Comparison of ENCODE assay signal across 14 cellular contexts in the genomic region with DNA sequence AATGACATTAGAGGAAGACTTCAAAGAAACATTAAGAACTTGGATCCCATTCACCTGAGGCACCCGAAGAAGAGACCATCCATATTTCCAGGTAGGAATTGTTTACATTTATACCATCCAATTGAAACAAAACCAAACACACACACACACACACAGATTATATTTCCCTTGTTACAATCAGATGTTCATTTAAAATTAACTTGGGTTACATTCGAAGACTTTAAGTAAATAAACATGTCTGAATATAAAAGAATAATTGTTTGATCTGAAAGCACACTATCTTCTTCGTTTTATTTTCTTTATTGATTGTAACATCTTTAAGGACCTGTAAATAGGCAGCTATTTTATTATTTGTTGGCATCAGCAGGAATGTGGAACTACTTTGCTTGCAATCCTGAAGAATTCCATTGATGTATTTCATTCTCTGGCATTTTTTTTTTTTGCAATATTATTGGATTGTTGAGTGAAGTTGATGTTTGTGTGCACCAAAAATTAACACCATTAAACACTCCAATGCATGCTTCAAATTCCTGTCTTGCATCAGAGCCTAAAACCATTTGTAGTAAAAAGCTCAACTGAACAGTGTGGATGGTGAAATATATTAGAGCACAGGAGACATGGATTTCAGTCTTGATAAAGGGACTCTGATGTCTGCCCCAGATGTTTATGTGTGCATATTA.
A peak's percentile ranks its signal among the peaks of the same experiment; 100 is the strongest.
DNase-seq lines count a peak whose midpoint lies in the region; ATAC-seq and TF ChIP-seq lines count a peak whose summit lies in the region.
"Had no signal": no experiment of that assay in that cellular context is flagged by ENCODE, and none has a peak within 500 bp of the region (broad histone marks: within the 10 kb centered on the region; RNA-seq: fewer than 3 reads in every experiment).

No MANE protein-coding gene starts in this region.

- POLR2A ChIA-PET in WTC11 (lab: Charles Lee): no interaction called here

- no peak for TF ChIP-seq CTCF in WTC11 (IDR thresholded peaks at IDR 0.05)

- CTCF ChIA-PET in WTC11 (lab: Charles Lee): interaction anchor here (1.2 to 2.7 kb wide), 3 partner anchors 21 to 218 kb away, joined by 4 to 9 read pairs (median 4); no protein-coding TSS in a partner anchor

- peaks cover 23% of the 10 kb centered on the region for H3K4me1 Mint-ChIP-seq in WTC11

- no peaks in the 10 kb centered on the region for H3K9me3 Mint-ChIP-seq in WTC11
- H3K9me3 Mint-ChIP-seq: brain had no signal

- H3K27ac Mint-ChIP-seq in WTC11: peak overlapping the region; percentile 6; the same call in 1 of the 2 replicates

- DNase-seq in NCI-H146 (lab: John Stamatoyannopoulos, UW): peak; percentile 29
- no peak for DNase-seq in NCI-H146 treated with DMSO at 0.1 percent for 48 hours (lab: John Stamatoyannopoulos, UW; ENCODE audit: unreplicated experiment)
- no peak for DNase-seq in WTC11 (ENCODE audit: low spot score)
- DNase-seq in iris pigment epithelial cell (ENCODE audit: low read depth): peak; percentile 51
- DNase-seq in stimulated activated CD8-positive, alpha-beta memory T cell treated with anti-CD3 and anti-CD28 coated beads, Interleukin-4, amount 100 ng/mL, for 48 hours: no peak
- no peak for DNase-seq in cerebellum (ENCODE audit: low spot score)
- DNase-seq: activated CD4-positive, CD25-positive, alpha-beta regulatory T cell treated with anti-CD3 and anti-CD28 coated beads, Interleukin-2, amount 50 U/mL, for 72 hours; activated T-cell treated with anti-CD3 and anti-CD28 coated beads, Interleukin-2, amount 50 U/mL, for 48 hours; islet precursor cell; MM.1S; occipital lobe had no signal

- no peaks in the 10 kb centered on the region for H3K36me3 Mint-ChIP-seq in WTC11
- H3K36me3 Mint-ChIP-seq: brain had no signal

- no peaks in the 10 kb centered on the region for H3K27me3 Mint-ChIP-seq in WTC11 (ENCODE audit: low read depth)
- H3K27me3 Mint-ChIP-seq: brain had no signal

- peak overlapping the region in 3 of 7 experiments; percentile 10 to 30 (median 12) for H3K4me3 ChIP-seq in skin epidermis

- H3K4me3 Mint-ChIP-seq in WTC11: peak overlapping the region; percentile 35

- peak overlapping the region in 13 of 21 experiments; percentile 0 to 76 (median 24) for H3K27ac ChIP-seq in skin epidermis

- ATAC-seq in WTC11 (no peak), HG03095 (IDR thresholded peaks at IDR 0.05; ENCODE audit: unreplicated experiment) (no peak)

TF ChIP-seq in WTC11, 78 proteins besides CTCF, POLR2A, EP300 and RAD21:
- no peak for TF ChIP-seq TEAD4 (CRISPR knock-in tag; IDR thresholded peaks at IDR 0.05)
- TF ChIP-seq, protein P1, sequence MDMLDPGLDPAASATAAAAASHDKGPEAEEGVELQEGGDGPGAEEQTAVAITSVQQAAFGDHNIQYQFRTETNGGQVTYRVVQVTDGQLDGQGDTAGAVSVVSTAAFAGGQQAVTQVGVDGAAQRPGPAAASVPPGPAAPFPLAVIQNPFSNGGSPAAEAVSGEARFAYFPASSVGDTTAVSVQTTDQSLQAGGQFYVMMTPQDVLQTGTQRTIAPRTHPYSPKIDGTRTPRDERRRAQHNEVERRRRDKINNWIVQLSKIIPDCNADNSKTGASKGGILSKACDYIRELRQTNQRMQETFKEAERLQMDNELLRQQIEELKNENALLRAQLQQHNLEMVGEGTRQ (CRISPR knock-in tag; IDR thresholded peaks at IDR 0.05): no peak
- TF ChIP-seq ZNF219 (CRISPR knock-in tag; IDR thresholded peaks at IDR 0.05; ENCODE audit: borderline replicate concordance): no peak
- TF ChIP-seq GABPB1 (CRISPR knock-in tag; IDR thresholded peaks at IDR 0.05): no peak
- TF ChIP-seq, protein P2, sequence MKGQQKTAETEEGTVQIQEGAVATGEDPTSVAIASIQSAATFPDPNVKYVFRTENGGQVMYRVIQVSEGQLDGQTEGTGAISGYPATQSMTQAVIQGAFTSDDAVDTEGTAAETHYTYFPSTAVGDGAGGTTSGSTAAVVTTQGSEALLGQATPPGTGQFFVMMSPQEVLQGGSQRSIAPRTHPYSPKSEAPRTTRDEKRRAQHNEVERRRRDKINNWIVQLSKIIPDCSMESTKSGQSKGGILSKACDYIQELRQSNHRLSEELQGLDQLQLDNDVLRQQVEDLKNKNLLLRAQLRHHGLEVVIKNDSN (CRISPR knock-in tag; IDR thresholded peaks at IDR 0.05): no peak
- no peak for TF ChIP-seq ZNF121 (CRISPR knock-in tag; IDR thresholded peaks at IDR 0.05)
- TF ChIP-seq, protein P3, sequence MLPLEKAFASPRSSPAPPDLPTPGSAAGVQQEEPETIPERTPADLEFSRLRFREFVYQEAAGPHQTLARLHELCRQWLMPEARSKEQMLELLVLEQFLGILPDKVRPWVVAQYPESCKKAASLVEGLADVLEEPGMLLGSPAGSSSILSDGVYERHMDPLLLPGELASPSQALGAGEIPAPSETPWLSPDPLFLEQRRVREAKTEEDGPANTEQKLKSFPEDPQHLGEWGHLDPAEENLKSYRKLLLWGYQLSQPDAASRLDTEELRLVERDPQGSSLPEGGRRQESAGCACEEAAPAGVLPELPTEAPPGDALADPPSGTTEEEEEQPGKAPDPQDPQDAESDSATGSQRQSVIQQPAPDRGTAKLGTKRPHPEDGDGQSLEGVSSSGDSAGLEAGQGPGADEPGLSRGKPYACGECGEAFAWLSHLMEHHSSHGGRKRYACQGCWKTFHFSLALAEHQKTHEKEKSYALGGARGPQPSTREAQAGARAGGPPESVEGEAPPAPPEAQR (CRISPR knock-in tag; IDR thresholded peaks at IDR 0.05): no peak
- TF ChIP-seq, protein P4, sequence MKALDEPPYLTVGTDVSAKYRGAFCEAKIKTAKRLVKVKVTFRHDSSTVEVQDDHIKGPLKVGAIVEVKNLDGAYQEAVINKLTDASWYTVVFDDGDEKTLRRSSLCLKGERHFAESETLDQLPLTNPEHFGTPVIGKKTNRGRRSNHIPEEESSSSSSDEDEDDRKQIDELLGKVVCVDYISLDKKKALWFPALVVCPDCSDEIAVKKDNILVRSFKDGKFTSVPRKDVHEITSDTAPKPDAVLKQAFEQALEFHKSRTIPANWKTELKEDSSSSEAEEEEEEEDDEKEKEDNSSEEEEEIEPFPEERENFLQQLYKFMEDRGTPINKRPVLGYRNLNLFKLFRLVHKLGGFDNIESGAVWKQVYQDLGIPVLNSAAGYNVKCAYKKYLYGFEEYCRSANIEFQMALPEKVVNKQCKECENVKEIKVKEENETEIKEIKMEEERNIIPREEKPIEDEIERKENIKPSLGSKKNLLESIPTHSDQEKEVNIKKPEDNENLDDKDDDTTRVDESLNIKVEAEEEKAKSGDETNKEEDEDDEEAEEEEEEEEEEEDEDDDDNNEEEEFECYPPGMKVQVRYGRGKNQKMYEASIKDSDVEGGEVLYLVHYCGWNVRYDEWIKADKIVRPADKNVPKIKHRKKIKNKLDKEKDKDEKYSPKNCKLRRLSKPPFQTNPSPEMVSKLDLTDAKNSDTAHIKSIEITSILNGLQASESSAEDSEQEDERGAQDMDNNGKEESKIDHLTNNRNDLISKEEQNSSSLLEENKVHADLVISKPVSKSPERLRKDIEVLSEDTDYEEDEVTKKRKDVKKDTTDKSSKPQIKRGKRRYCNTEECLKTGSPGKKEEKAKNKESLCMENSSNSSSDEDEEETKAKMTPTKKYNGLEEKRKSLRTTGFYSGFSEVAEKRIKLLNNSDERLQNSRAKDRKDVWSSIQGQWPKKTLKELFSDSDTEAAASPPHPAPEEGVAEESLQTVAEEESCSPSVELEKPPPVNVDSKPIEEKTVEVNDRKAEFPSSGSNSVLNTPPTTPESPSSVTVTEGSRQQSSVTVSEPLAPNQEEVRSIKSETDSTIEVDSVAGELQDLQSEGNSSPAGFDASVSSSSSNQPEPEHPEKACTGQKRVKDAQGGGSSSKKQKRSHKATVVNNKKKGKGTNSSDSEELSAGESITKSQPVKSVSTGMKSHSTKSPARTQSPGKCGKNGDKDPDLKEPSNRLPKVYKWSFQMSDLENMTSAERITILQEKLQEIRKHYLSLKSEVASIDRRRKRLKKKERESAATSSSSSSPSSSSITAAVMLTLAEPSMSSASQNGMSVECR (CRISPR knock-in tag; IDR thresholded peaks at IDR 0.05; ENCODE audit: borderline replicate concordance): no peak
- TF ChIP-seq CBFB (CRISPR knock-in tag; IDR thresholded peaks at IDR 0.05; ENCODE audit: low read depth): no peak
- no peak for TF ChIP-seq TCF7 (CRISPR knock-in tag; IDR thresholded peaks at IDR 0.05; ENCODE audit: low read depth)
- TF ChIP-seq ESRRA (CRISPR knock-in tag; IDR thresholded peaks at IDR 0.05; ENCODE audit: borderline replicate concordance): no peak
- TF ChIP-seq ZNF671 (CRISPR knock-in tag; IDR thresholded peaks at IDR 0.05): no peak
- TF ChIP-seq, protein P5, sequence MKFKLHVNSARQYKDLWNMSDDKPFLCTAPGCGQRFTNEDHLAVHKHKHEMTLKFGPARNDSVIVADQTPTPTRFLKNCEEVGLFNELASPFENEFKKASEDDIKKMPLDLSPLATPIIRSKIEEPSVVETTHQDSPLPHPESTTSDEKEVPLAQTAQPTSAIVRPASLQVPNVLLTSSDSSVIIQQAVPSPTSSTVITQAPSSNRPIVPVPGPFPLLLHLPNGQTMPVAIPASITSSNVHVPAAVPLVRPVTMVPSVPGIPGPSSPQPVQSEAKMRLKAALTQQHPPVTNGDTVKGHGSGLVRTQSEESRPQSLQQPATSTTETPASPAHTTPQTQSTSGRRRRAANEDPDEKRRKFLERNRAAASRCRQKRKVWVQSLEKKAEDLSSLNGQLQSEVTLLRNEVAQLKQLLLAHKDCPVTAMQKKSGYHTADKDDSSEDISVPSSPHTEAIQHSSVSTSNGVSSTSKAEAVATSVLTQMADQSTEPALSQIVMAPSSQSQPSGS (CRISPR knock-in tag; IDR thresholded peaks at IDR 0.05; ENCODE audit: borderline replicate concordance, low read depth): no peak

Comparison
In these comparisons a context has a peak if more than half of its experiments do, and no peak if none do; other contexts are left out.
1. DNase-seq: peak in NCI-H146 (single experiment) and iris pigment epithelial cell (single experiment); none in NCI-H146 treated with DMSO at 0.1 percent for 48 hours (single experiment), WTC11 (single experiment), stimulated activated CD8-positive, alpha-beta memory T cell treated with anti-CD3 and anti-CD28 coated beads, Interleukin-4, amount 100 ng/mL, for 48 hours (single experiment) and cerebellum (single experiment).